ENCODE assay signal across 10 cellular contexts in genomic region chr11:119832536-119832935, GRCh38.
DNase-seq lines count a peak whose midpoint lies in the region; ATAC-seq and TF ChIP-seq lines count a peak whose summit lies in the region.
"Had no signal": no experiment of that assay in that cellular context is flagged by ENCODE, and none has a peak within 500 bp of the region (broad histone marks: within the 10 kb centered on the region; RNA-seq: fewer than 3 reads in every experiment).

No MANE protein-coding gene starts in this region.

- no peak for TF ChIP-seq CTCF in foreskin fibroblast (IDR thresholded peaks at IDR 0.05; ENCODE audit: low read depth, low read length)

- H3K36me3 ChIP-seq in trophoblast cell (ENCODE audit: control insufficient read depth in 1 of 2, insufficient read depth in 2 of 2, low read length in 2 of 2) = no peaks in the 10 kb centered on the region

- DNase-seq in GM04503 (ENCODE audit: low read depth) (peak; percentile 7), NCI-H510A (lab: John Stamatoyannopoulos, UW) (peak; percentile 81), foreskin fibroblast (peak; percentile 36 to 46), trophoblast cell (no peak), SIG-M5 (lab: John Stamatoyannopoulos, UW) (no peak), A172 (ENCODE audit: low spot score) (no peak)
- DNase-seq: activated CD4-positive, alpha-beta T cell treated with anti-CD3 and anti-CD28 coated beads for 36 hours; aorta had no signal

- no peak overlapping the region for H4K91ac ChIP-seq in trophoblast cell (ENCODE audit: low read depth, low read length)

- no peak overlapping the region for H2BK5ac ChIP-seq in trophoblast cell (ENCODE audit: low read depth, low read length, poor library complexity)

- no peak overlapping the region for H3K4ac ChIP-seq in trophoblast cell (ENCODE audit: low read depth, low read length)

- H4K8ac ChIP-seq in trophoblast cell (ENCODE audit: low read depth, low read length) = peak overlapping the region; percentile 5

- H3K27me3 ChIP-seq in trophoblast cell (ENCODE audit: insufficient read depth, low read length) = no peaks in the 10 kb centered on the region

- H3K4me2 ChIP-seq in trophoblast cell (ENCODE audit: low read length) = no peak overlapping the region

- H3K4me3 ChIP-seq in foreskin fibroblast (ENCODE audit: low read depth in 1 of 2, low read length in 2 of 2) (no peak overlapping the region), trophoblast cell (ENCODE audit: low read depth, low read length) (no peak overlapping the region)

- no peak overlapping the region for H3K18ac ChIP-seq in trophoblast cell (ENCODE audit: low read length)

- WGBS in trophoblast cell (ENCODE audit: extremely low coverage, insufficient coverage, insufficient read length) = no CpG with 5 or more reads among the region's 5 CpGs

- no peaks in the 10 kb centered on the region for H3K79me2 ChIP-seq in trophoblast cell (ENCODE audit: control insufficient read depth, insufficient read depth, low read length, poor library complexity)

- no peaks in the 10 kb centered on the region for H3K79me1 ChIP-seq in trophoblast cell (ENCODE audit: low read length)

- peaks cover 3% of the 10 kb centered on the region for H3K9me3 ChIP-seq in trophoblast cell (ENCODE audit: insufficient read depth, low read depth, low read length)

- no peak overlapping the region for H2BK120ac ChIP-seq in trophoblast cell (ENCODE audit: insufficient read depth, low read length, poor library complexity)

- no peak overlapping the region for H4K12ac ChIP-seq in trophoblast cell (ENCODE audit: low read depth, low read length)

- H2AK5ac ChIP-seq in trophoblast cell (ENCODE audit: low read length) = no peak overlapping the region

- no peak overlapping the region for H3K23ac ChIP-seq in trophoblast cell (ENCODE audit: low read length)

- H3K27ac ChIP-seq in trophoblast cell (ENCODE audit: low read depth, low read length) = no peak overlapping the region

- ATAC-seq in GM21825 (IDR thresholded peaks at IDR 0.05; ENCODE audit: unreplicated experiment) (no peak), HG03039 (IDR thresholded peaks at IDR 0.05; ENCODE audit: unreplicated experiment) (no peak)
- ATAC-seq: activated CD4-positive, alpha-beta T cell treated with anti-CD3 and anti-CD28 coated beads for 36 hours had no signal

- H2BK12ac ChIP-seq in trophoblast cell (ENCODE audit: low read length) = no peak overlapping the region

- no peak overlapping the region for H3K9ac ChIP-seq in trophoblast cell (ENCODE audit: low read length)

- H2AFZ ChIP-seq in trophoblast cell (ENCODE audit: insufficient read depth, low read length, poor library complexity) = peak overlapping the region; percentile 5

- H3K4me1 ChIP-seq in trophoblast cell (ENCODE audit: control insufficient read depth in 1 of 2, insufficient read depth in 2 of 2, low read length in 2 of 2) = peaks cover 5 to 8% of the 10 kb centered on the region in 2 experiments

- no peak overlapping the region for H3K14ac ChIP-seq in trophoblast cell (ENCODE audit: low read length)

Comparison
In these comparisons a context has a peak if more than half of its experiments do, and no peak if none do; other contexts are left out.
1. DNase-seq: peak in GM04503 (single experiment), NCI-H510A (single experiment) and foreskin fibroblast (2 of 2); none in trophoblast cell (0 of 2), SIG-M5 (single experiment) and A172 (single experiment).